ENCODE assay signal across 8 cellular contexts in the genomic region with DNA sequence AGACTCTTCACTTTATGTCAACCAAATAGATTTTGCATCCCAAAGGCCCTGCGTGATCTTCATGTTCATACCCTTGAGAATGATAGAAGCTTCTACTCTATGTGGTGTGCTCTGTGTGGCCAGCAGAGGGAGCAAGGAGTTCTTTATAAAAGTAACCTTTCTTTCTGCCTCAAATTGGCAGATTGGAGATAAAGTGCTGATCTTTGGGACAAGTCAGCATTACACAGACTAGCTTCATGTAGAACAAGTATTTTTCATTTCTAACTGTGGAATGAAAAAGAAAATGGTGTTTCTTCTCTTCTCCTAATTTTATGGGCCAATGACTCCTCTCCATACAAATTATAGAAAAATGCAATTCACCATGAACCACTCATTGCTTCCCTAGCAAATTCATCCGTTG.
A peak's percentile ranks its signal among the peaks of the same experiment; 100 is the strongest.
DNase-seq lines count a peak whose midpoint lies in the region; ATAC-seq and TF ChIP-seq lines count a peak whose summit lies in the region.

No MANE protein-coding gene starts in this region.

- TF ChIP-seq POLR2A in GM18505 (IDR thresholded peaks at IDR 0.05; ENCODE audit: borderline replicate concordance, extremely low read depth, insufficient read depth, insufficient read length), result no peak
- TF ChIP-seq POLR2A in tibial nerve (IDR thresholded peaks at IDR 0.05), result no peak

- intact Hi-C loops in OCI-LY7 (cut with micrococcal nuclease; ENCODE audit: unreplicated experiment), result loop anchor here (1.0 kb wide), 1 partner anchor 225 kb away; no protein-coding TSS in a partner anchor

- H4K20me1 ChIP-seq in OCI-LY7 (ENCODE audit: insufficient read depth, low read length), result no peaks in the 10 kb centered on the region

- TF ChIP-seq CTCF in OCI-LY7 (conservative IDR thresholded peaks at IDR 0.05; ENCODE audit: low read length), result peak; percentile 89
- peak; percentile 90 for TF ChIP-seq CTCF in chondrocyte (IDR thresholded peaks at IDR 0.05)
- TF ChIP-seq CTCF in liver (IDR thresholded peaks at IDR 0.05; ENCODE audit: low read depth, low read length, missing input control), result peak; percentile 78
- peak; percentile 51 to 81 (median 76) for TF ChIP-seq CTCF in tibial nerve (IDR thresholded peaks at IDR 0.05)

- TF ChIP-seq EP300 in tibial nerve (IDR thresholded peaks at IDR 0.05), result no peak

- H3K9me2 ChIP-seq in OCI-LY7 (ENCODE audit: insufficient read depth, low read length), result no peaks in the 10 kb centered on the region

- peaks cover 4% of the 10 kb centered on the region for H3K27me3 Mint-ChIP-seq in chondrocyte (ENCODE audit: low read depth)

- ATAC-seq in GM18505 (IDR thresholded peaks at IDR 0.05; ENCODE audit: unreplicated experiment) (peak; percentile 63), HG03103 (IDR thresholded peaks at IDR 0.05; ENCODE audit: low read depth, unreplicated experiment) (peak; percentile 41)

- H3K79me2 ChIP-seq in OCI-LY7 (ENCODE audit: insufficient read depth, low read depth, low read length), result no peaks in the 10 kb centered on the region

- H3K36me3 ChIP-seq in OCI-LY7 (ENCODE audit: insufficient read depth, low read length) (no peaks in the 10 kb centered on the region), liver (ENCODE audit: control insufficient read depth in 4 of 4, insufficient read depth in 3 of 4, low read depth in 1 of 4, low read length in 3 of 4) (no peaks in the 10 kb centered on the region), tibial nerve (no peaks in the 10 kb centered on the region)

- H3K9me3 ChIP-seq in OCI-LY7 (ENCODE audit: low read length), result no peaks in the 10 kb centered on the region
- H3K9me3 ChIP-seq in liver (ENCODE audit: control insufficient read depth in 4 of 4, low read length in 3 of 4), result no peaks in the 10 kb centered on the region
- H3K9me3 ChIP-seq in tibial nerve, result no peaks in the 10 kb centered on the region

- peaks cover 3% of the 10 kb centered on the region for H3K4me1 Mint-ChIP-seq in chondrocyte (ENCODE audit: low read depth)

- H3K27ac Mint-ChIP-seq in chondrocyte (ENCODE audit: unreplicated experiment), result no peak overlapping the region

- no peak overlapping the region for H3K4me2 ChIP-seq in OCI-LY7 (ENCODE audit: low read length)

- H3K27me3 ChIP-seq in liver (ENCODE audit: control insufficient read depth in 4 of 4, insufficient read depth in 4 of 4, low read length in 3 of 4) (no peaks in the 10 kb centered on the region), tibial nerve (no peaks in the 10 kb centered on the region)

- WGBS in liver, result 61% methylated on average over 2 of the region's 2 CpGs
- 46 to 50% methylated on average over 2 of the region's 2 CpGs for WGBS in tibial nerve, 2 donors

- DNase-seq in Ammon's horn (ENCODE audit: low spot score) (peak; percentile 85), OCI-LY7 (ENCODE audit: low spot score) (peak; percentile 60), chondrocyte (ENCODE audit: low spot score) (no peak), tibial nerve (ENCODE audit: low spot score in 2 of 2) (peak; percentile 30 to 47), NCI-H187 treated with DMSO at 0.1 percent for 48 hours (lab: John Stamatoyannopoulos, UW) (no peak)

- BruUV-seq in OCI-LY7 (replicated peaks; lab: Mats Ljungman, UMichigan), result no TSS peak

- no peak overlapping the region for H2AFZ ChIP-seq in OCI-LY7 (ENCODE audit: low read length)

- no peak overlapping the region for H3K9ac ChIP-seq in liver (ENCODE audit: low read depth in 1 of 2, low read length in 2 of 2)

- H3K4me3 Mint-ChIP-seq in chondrocyte (ENCODE audit: unreplicated experiment), result no peak overlapping the region

- H3K9me3 Mint-ChIP-seq in chondrocyte (ENCODE audit: low read depth), result no peaks in the 10 kb centered on the region

- H3K4me3 ChIP-seq in OCI-LY7 (ENCODE audit: low read depth, low read length, poor library complexity, severe bottlenecking) (no peak overlapping the region), liver (ENCODE audit: low read depth in 1 of 3, low read length in 3 of 3) (no peak overlapping the region), tibial nerve (no peak overlapping the region)

- POLR2A ChIA-PET in OCI-LY7 (lab: Charles Lee), result no interaction called here

- peaks cover 6% of the 10 kb centered on the region for H3K4me1 ChIP-seq in OCI-LY7 (ENCODE audit: insufficient read depth, low read length, poor library complexity, severe bottlenecking)
- H3K4me1 ChIP-seq in liver (ENCODE audit: control insufficient read depth in 4 of 4, insufficient read depth in 4 of 4, low read length in 3 of 4), result no peaks in the 10 kb centered on the region
- H3K4me1 ChIP-seq in tibial nerve, result peaks cover 0 to 12% (median 0%) of the 10 kb centered on the region in 4 donors

- H3K36me3 Mint-ChIP-seq in chondrocyte (ENCODE audit: low read depth), result no peaks in the 10 kb centered on the region

- CTCF ChIA-PET in OCI-LY7 (lab: Charles Lee; ENCODE audit: unreplicated experiment), result no interaction called here

- peak; percentile 93 to 94 for TF ChIP-seq RAD21 in liver (IDR thresholded peaks at IDR 0.05)

- no peak overlapping the region for H3K27ac ChIP-seq in OCI-LY7 (ENCODE audit: low read depth, low read length, poor library complexity, severe bottlenecking)
- no peak overlapping the region for H3K27ac ChIP-seq in liver (ENCODE audit: low read depth in 1 of 2, low read length in 2 of 2)
- no peak overlapping the region for H3K27ac ChIP-seq in tibial nerve

TF ChIP-seq in liver, 16 proteins besides CTCF, POLR2A, EP300 and RAD21:
- TF ChIP-seq, protein P1, sequence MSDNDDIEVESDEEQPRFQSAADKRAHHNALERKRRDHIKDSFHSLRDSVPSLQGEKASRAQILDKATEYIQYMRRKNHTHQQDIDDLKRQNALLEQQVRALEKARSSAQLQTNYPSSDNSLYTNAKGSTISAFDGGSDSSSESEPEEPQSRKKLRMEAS (IDR thresholded peaks at IDR 0.05), result no peak
- TF ChIP-seq, protein P2, sequence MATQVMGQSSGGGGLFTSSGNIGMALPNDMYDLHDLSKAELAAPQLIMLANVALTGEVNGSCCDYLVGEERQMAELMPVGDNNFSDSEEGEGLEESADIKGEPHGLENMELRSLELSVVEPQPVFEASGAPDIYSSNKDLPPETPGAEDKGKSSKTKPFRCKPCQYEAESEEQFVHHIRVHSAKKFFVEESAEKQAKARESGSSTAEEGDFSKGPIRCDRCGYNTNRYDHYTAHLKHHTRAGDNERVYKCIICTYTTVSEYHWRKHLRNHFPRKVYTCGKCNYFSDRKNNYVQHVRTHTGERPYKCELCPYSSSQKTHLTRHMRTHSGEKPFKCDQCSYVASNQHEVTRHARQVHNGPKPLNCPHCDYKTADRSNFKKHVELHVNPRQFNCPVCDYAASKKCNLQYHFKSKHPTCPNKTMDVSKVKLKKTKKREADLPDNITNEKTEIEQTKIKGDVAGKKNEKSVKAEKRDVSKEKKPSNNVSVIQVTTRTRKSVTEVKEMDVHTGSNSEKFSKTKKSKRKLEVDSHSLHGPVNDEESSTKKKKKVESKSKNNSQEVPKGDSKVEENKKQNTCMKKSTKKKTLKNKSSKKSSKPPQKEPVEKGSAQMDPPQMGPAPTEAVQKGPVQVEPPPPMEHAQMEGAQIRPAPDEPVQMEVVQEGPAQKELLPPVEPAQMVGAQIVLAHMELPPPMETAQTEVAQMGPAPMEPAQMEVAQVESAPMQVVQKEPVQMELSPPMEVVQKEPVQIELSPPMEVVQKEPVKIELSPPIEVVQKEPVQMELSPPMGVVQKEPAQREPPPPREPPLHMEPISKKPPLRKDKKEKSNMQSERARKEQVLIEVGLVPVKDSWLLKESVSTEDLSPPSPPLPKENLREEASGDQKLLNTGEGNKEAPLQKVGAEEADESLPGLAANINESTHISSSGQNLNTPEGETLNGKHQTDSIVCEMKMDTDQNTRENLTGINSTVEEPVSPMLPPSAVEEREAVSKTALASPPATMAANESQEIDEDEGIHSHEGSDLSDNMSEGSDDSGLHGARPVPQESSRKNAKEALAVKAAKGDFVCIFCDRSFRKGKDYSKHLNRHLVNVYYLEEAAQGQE (IDR thresholded peaks at IDR 0.05), result no peak
- TF ChIP-seq FOXA1 (IDR thresholded peaks at IDR 0.05), result no peak
- no peak for TF ChIP-seq HNF4A (conservative IDR thresholded peaks at IDR 0.05)
- TF ChIP-seq, protein P3, sequence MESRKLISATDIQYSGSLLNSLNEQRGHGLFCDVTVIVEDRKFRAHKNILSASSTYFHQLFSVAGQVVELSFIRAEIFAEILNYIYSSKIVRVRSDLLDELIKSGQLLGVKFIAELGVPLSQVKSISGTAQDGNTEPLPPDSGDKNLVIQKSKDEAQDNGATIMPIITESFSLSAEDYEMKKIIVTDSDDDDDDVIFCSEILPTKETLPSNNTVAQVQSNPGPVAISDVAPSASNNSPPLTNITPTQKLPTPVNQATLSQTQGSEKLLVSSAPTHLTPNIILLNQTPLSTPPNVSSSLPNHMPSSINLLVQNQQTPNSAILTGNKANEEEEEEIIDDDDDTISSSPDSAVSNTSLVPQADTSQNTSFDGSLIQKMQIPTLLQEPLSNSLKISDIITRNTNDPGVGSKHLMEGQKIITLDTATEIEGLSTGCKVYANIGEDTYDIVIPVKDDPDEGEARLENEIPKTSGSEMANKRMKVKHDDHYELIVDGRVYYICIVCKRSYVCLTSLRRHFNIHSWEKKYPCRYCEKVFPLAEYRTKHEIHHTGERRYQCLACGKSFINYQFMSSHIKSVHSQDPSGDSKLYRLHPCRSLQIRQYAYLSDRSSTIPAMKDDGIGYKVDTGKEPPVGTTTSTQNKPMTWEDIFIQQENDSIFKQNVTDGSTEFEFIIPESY (IDR thresholded peaks at IDR 0.05), result no peak
- no peak for TF ChIP-seq EGR1 (IDR thresholded peaks at IDR 0.05; ENCODE audit: low read depth in 2 of 2)
- no peak for TF ChIP-seq YY1 (IDR thresholded peaks at IDR 0.05)
- TF ChIP-seq NR2F2 (IDR thresholded peaks at IDR 0.05), result no peak
- no peak for TF ChIP-seq HNF4G (IDR thresholded peaks at IDR 0.05)
- TF ChIP-seq FOXA2 (IDR thresholded peaks at IDR 0.05), result no peak
- no peak for TF ChIP-seq GABPA (IDR thresholded peaks at IDR 0.05 in 1 of 2, conservative IDR thresholded peaks at IDR 0.05 in 1 of 2)
- TF ChIP-seq TAF1 (conservative IDR thresholded peaks at IDR 0.05), result no peak
- TF ChIP-seq, protein P4, sequence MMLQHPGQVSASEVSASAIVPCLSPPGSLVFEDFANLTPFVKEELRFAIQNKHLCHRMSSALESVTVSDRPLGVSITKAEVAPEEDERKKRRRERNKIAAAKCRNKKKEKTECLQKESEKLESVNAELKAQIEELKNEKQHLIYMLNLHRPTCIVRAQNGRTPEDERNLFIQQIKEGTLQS (IDR thresholded peaks at IDR 0.05), result no peak
- no peak for TF ChIP-seq SP1 (IDR thresholded peaks at IDR 0.05)
- TF ChIP-seq JUND (IDR thresholded peaks at IDR 0.05), result no peak
- no peak for TF ChIP-seq RXRA (IDR thresholded peaks at IDR 0.05)

Comparison
In these comparisons a context has a peak if more than half of its experiments do, and no peak if none do; other contexts are left out.
1. DNase-seq: peak in Ammon's horn (single experiment), OCI-LY7 (single experiment) and tibial nerve (2 of 2); none in chondrocyte (single experiment) and NCI-H187 treated with DMSO at 0.1 percent for 48 hours (single experiment).
2. Peak in every context shown above with its lines, with median percentiles within 50 percentile points of each other: CTCF ChIP-seq.